ENCODE assay signal across 9 cellular contexts in genomic region chr6:158654960-158655485, GRCh38. TPM values are rescaled to one million over a fixed set of nuclear protein-coding genes. Genes with fewer than 3 reads are reported as not detected.
DNase-seq lines count a peak whose midpoint lies in the region; ATAC-seq and TF ChIP-seq lines count a peak whose summit lies in the region.
"Had no signal": no experiment of that assay in that cellular context is flagged by ENCODE, and none has a peak within 500 bp of the region (broad histone marks: within the 10 kb centered on the region; RNA-seq: fewer than 3 reads in every experiment).

No MANE protein-coding gene starts in this region.

- no peaks in the 10 kb centered on the region for H3K9me3 ChIP-seq in left lung

- no peak for TF ChIP-seq CTCF in left lung (IDR thresholded peaks at IDR 0.05)

- no peak for ATAC-seq in activated naive CD8-positive, alpha-beta T cell treated with anti-CD3 and anti-CD28 coated beads, Interleukin-2, amount 10 ng/mL, durations not matched to agents 7 days and 5 days (ENCODE audit: low read depth)
- ATAC-seq in left lung, result peak; percentile 49
- ATAC-seq in GM21786 (IDR thresholded peaks at IDR 0.05; ENCODE audit: unreplicated experiment), result no peak

- H3K36me3 ChIP-seq in left lung, result no peaks in the 10 kb centered on the region

- H3K4me1 ChIP-seq in left lung, result peaks cover 6 to 65% of the 10 kb centered on the region in 2 donors

- no peaks in the 10 kb centered on the region for H3K9me3 Mint-ChIP-seq in activated naive CD8-positive, alpha-beta T cell treated with anti-CD3 and anti-CD28 coated beads, Interleukin-2, amount 10 ng/mL, durations not matched to agents 7 days and 5 days
- H3K9me3 Mint-ChIP-seq: neural crest cell had no signal

- peaks cover 38% of the 10 kb centered on the region for H3K36me3 Mint-ChIP-seq in activated naive CD8-positive, alpha-beta T cell treated with anti-CD3 and anti-CD28 coated beads, Interleukin-2, amount 10 ng/mL, durations not matched to agents 7 days and 5 days

- peaks cover 56% of the 10 kb centered on the region for H3K4me1 Mint-ChIP-seq in activated naive CD8-positive, alpha-beta T cell treated with anti-CD3 and anti-CD28 coated beads, Interleukin-2, amount 10 ng/mL, durations not matched to agents 7 days and 5 days

- H3K27ac ChIP-seq in left lung, result peak overlapping the region; percentile 80 to 85

- peak overlapping the region; percentile 98 for H3K27ac Mint-ChIP-seq in activated naive CD8-positive, alpha-beta T cell treated with anti-CD3 and anti-CD28 coated beads, Interleukin-2, amount 10 ng/mL, durations not matched to agents 7 days and 5 days

- H3K27me3 ChIP-seq in left lung, result no peaks in the 10 kb centered on the region

- POLR2A ChIA-PET in activated naive CD8-positive, alpha-beta T cell treated with anti-CD3 and anti-CD28 coated beads, Interleukin-2, amount 10 ng/mL, durations not matched to agents 7 days and 5 days (lab: Charles Lee), result interaction anchor here (4.3 kb wide), 1 partner anchor 11 kb away, joined by 62 read pairs; the partner anchor contains the start of gene DYNLT1

- H3K4me3 Mint-ChIP-seq in activated naive CD8-positive, alpha-beta T cell treated with anti-CD3 and anti-CD28 coated beads, Interleukin-2, amount 10 ng/mL, durations not matched to agents 7 days and 5 days, result peak overlapping the region; percentile 84
- H3K4me3 Mint-ChIP-seq: neural crest cell had no signal

- intact Hi-C loops in left lung (cut with DNase I), result no loop called here

- no peak overlapping the region for H3K4me3 ChIP-seq in left lung

- H3K27me3 Mint-ChIP-seq in activated naive CD8-positive, alpha-beta T cell treated with anti-CD3 and anti-CD28 coated beads, Interleukin-2, amount 10 ng/mL, durations not matched to agents 7 days and 5 days, result no peaks in the 10 kb centered on the region

- DNase-seq in A172 (ENCODE audit: low spot score) (peak; percentile 51), HT1080 (ENCODE audit: low read depth) (peak; percentile 64), left lung (no peak), NCI-H2227 treated with DMSO at 0.1 percent for 48 hours (lab: John Stamatoyannopoulos, UW) (no peak), iPS-NIHi7 (ENCODE audit: extremely low spot score) (no peak), DMS114 treated with DMSO at 0.1 percent for 48 hours (lab: John Stamatoyannopoulos, UW; ENCODE audit: unreplicated experiment) (no peak)
- no peak for DNase-seq in activated naive CD8-positive, alpha-beta T cell treated with anti-CD3 and anti-CD28 coated beads, Interleukin-2, amount 10 ng/mL, durations not matched to agents 7 days and 5 days

RNA-seq across cellular contexts. Expression of gene SYTL3, which starts 5.2 kb away (rescaled TPM):
- 1.7 and 2.0 TPM in 2 replicates for total RNA-seq in A172 (2014; rRNA removed; shearing (Covaris generic))
- total RNA-seq in HT1080 (2014; rRNA removed; shearing (Covaris generic)), result 5.5 and 5.7 TPM in 2 replicates
- 7.2 and 7.9 TPM in 2 replicates for polyA plus RNA-seq in HT1080 (2015; cell fraction: cytosol; rRNA removed)
- 7.6 and 8.7 TPM in 2 replicates for polyA plus RNA-seq in HT1080 (2015; cell fraction: nucleus; rRNA removed)
- total RNA-seq in activated naive CD8-positive, alpha-beta T cell treated with anti-CD3 and anti-CD28 coated beads, Interleukin-2, amount 10 ng/mL, durations not matched to agents 7 days and 5 days, result 10 to 100 TPM; 65.3 to 71.7 TPM
- total RNA-seq in left lung, result 1 to 10 TPM; 6.5 to 9.1 TPM

RNA-seq across cellular contexts. Expression of gene DYNLT1, which starts 10.5 kb away (rescaled TPM):
- 128 and 154 TPM in 2 replicates for total RNA-seq in A172 (2014; rRNA removed; shearing (Covaris generic))
- 47.4 and 63.4 TPM in 2 replicates for total RNA-seq in HT1080 (2014; rRNA removed; shearing (Covaris generic))
- 98.5 and 113 TPM in 2 replicates for polyA plus RNA-seq in HT1080 (2015; cell fraction: cytosol; rRNA removed)
- polyA plus RNA-seq in HT1080 (2015; cell fraction: nucleus; rRNA removed), result 46.4 and 64.6 TPM in 2 replicates
- 100 to 1,000 TPM in 1 of 2 experiments, 10 to 100 TPM in 1; 99.9 to 102 TPM for total RNA-seq in activated naive CD8-positive, alpha-beta T cell treated with anti-CD3 and anti-CD28 coated beads, Interleukin-2, amount 10 ng/mL, durations not matched to agents 7 days and 5 days
- 100 to 1,000 TPM; 147 to 163 TPM for total RNA-seq in left lung

Comparison
In these comparisons a context has a peak if more than half of its experiments do, and no peak if none do; other contexts are left out.
1. DNase-seq: peak in A172 (single experiment) and HT1080 (single experiment); none in activated naive CD8-positive, alpha-beta T cell treated with anti-CD3 and anti-CD28 coated beads, Interleukin-2, amount 10 ng/mL, durations not matched to agents 7 days and 5 days (single experiment), left lung (0 of 2), NCI-H2227 treated with DMSO at 0.1 percent for 48 hours (single experiment), iPS-NIHi7 (single experiment) and DMS114 treated with DMSO at 0.1 percent for 48 hours (single experiment).